ENCODE assay signal across 26 cellular contexts in the genomic region with DNA sequence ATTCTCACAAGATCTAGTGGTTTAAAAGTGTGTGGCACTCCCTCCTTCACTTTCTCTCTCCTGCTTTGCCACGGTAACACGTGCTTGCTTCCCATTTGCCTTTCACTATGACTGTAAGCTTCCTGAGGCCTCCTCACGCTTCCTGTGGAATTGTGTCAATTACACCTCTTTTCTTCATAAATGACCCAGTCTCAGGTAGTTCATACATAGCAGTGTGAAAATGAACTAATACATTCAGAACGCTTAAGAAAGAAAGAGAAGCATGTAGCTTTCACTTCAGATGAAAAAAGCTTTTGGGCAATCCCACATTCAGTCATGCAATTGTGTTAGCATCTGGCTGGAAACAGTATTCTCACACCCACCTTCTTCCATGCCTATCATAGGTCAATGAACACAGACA. TPM values are rescaled to one million over a fixed set of nuclear protein-coding genes. Genes with fewer than 3 reads are reported as not detected.
A peak's percentile ranks its signal among the peaks of the same experiment; 100 is the strongest.
DNase-seq lines count a peak whose midpoint lies in the region; ATAC-seq, FAIRE-seq and TF ChIP-seq lines count a peak whose summit lies in the region.
"Had no signal": no experiment of that assay in that cellular context is flagged by ENCODE, and none has a peak within 500 bp of the region (broad histone marks: within the 10 kb centered on the region; RNA-seq: fewer than 3 reads in every experiment).

No MANE protein-coding gene starts in this region.

- H3K4me1 ChIP-seq in spleen = peaks cover 11 to 56% (median 31%) of the 10 kb centered on the region in 6 donors

- no peak overlapping the region for H3K4me3 ChIP-seq in spleen
- H3K4me3 ChIP-seq: dorsolateral prefrontal cortex, smooth muscle cell, testis had no signal

- peaks cover 13% of the 10 kb centered on the region for H3K27me3 Mint-ChIP-seq in activated T-cell treated with anti-CD3 and anti-CD28 coated beads, Interleukin-2, amount 50 U/mL, for 24 hours

- TF ChIP-seq POLR2A in spleen (IDR thresholded peaks at IDR 0.05) = no peak

- H3K36me3 ChIP-seq in spleen = no peaks in the 10 kb centered on the region

- ATAC-seq in GM18870 (IDR thresholded peaks at IDR 0.05; ENCODE audit: unreplicated experiment) (peak; percentile 45), HG02870 (IDR thresholded peaks at IDR 0.05; ENCODE audit: unreplicated experiment) (peak; percentile 58)
- ATAC-seq: activated T-cell treated with anti-CD3 and anti-CD28 coated beads, Interleukin-2, amount 50 U/mL, for 72 hours had no signal

- H3K27me3 ChIP-seq in spleen (replicated peaks in 1 of 7) = no peaks in the 10 kb centered on the region
- H3K27me3 ChIP-seq: dorsolateral prefrontal cortex, testis had no signal

- no peaks in the 10 kb centered on the region for H3K36me3 Mint-ChIP-seq in activated T-cell treated with anti-CD3 and anti-CD28 coated beads, Interleukin-2, amount 50 U/mL, for 24 hours (ENCODE audit: low read depth)
- H3K36me3 Mint-ChIP-seq: CD4-positive, alpha-beta memory T cell had no signal

- no peaks in the 10 kb centered on the region for H3K9me3 Mint-ChIP-seq in activated T-cell treated with anti-CD3 and anti-CD28 coated beads, Interleukin-2, amount 50 U/mL, for 24 hours

- H3K9me3 ChIP-seq in spleen = no peaks in the 10 kb centered on the region
- H3K9me3 ChIP-seq: testis had no signal

- H3K4me3 Mint-ChIP-seq in activated T-cell treated with anti-CD3 and anti-CD28 coated beads, Interleukin-2, amount 50 U/mL, for 24 hours = no peak overlapping the region
- H3K4me3 Mint-ChIP-seq: activated T-cell treated with anti-CD3 and anti-CD28 coated beads, Interleukin-2, amount 50 U/mL, for 72 hours; CD4-positive, alpha-beta memory T cell had no signal

- DNase-seq in RPMI7951 (ENCODE audit: low read depth) (peak; percentile 34), spleen (no peak), GM19239 (ENCODE audit: insufficient read length, low spot score) (no peak), DMS153 (lab: John Stamatoyannopoulos, UW) (no peak)
- DNase-seq in activated T-cell treated with anti-CD3 and anti-CD28 coated beads, Interleukin-2, amount 50 U/mL, for 24 hours = no peak
- DNase-seq: activated CD4-positive, alpha-beta T cell treated with anti-CD3 and anti-CD28 coated beads for 4 hours; activated naive CD4-positive, alpha-beta T cell treated with anti-CD3 and anti-CD28 coated beads, Interleukin-2, amount 50 U/mL, for 16 hours; activated T-cell treated with anti-CD3 and anti-CD28 coated beads, Interleukin-2, amount 50 U/mL, for 72 hours; aorta; CD4-positive, alpha-beta memory T cell; central memory CD4-positive, alpha-beta T cell; dorsolateral prefrontal cortex; GDM1; MV-4-11; NCI-H1694 treated with DMSO at 0.1 percent for 48 hours; NCI-H2227 treated with DMSO at 0.1 percent for 48 hours; occipital lobe; SHP77 treated with DMSO at 0.1 percent for 48 hours; stimulated activated CD4-positive, alpha-beta T cell treated with anti-CD3 and anti-CD28 coated beads, Interleukin-2, amount 100 ng/mL, for 48 hours; stimulated activated naive CD4-positive, alpha-beta T cell; testis had no signal

- peaks cover 10% of the 10 kb centered on the region for H3K4me1 Mint-ChIP-seq in activated T-cell treated with anti-CD3 and anti-CD28 coated beads, Interleukin-2, amount 50 U/mL, for 24 hours (ENCODE audit: low read depth)

- FAIRE-seq in GM19239 (lab: Jason Lieb, UNC) = no peak

- no peak overlapping the region for H3K27ac Mint-ChIP-seq in activated T-cell treated with anti-CD3 and anti-CD28 coated beads, Interleukin-2, amount 50 U/mL, for 24 hours
- H3K27ac Mint-ChIP-seq: activated T-cell treated with anti-CD3 and anti-CD28 coated beads, Interleukin-2, amount 50 U/mL, for 72 hours; CD4-positive, alpha-beta memory T cell had no signal

- peak overlapping the region; percentile 3 to 78 (median 34) for H3K27ac ChIP-seq in spleen
- H3K27ac ChIP-seq: dorsolateral prefrontal cortex, testis had no signal

- intact Hi-C loops in spleen (cut with DNase I; ENCODE audit: low total_unique reads) = no loop called here

- TF ChIP-seq CTCF in spleen (IDR thresholded peaks at IDR 0.05 in 8 of 11, conservative IDR thresholded peaks at IDR 0.05 in 3 of 11) = no peak

- WGBS in spleen, 5 donors = 70 to 75% (median 71%) methylated on average over 4 of the region's 4 CpGs

RNA-seq across cellular contexts. Expression of gene P3H2, which starts 24.4 kb away (rescaled TPM):
- total RNA-seq in RPMI7951 (2014; rRNA removed; shearing (Covaris generic)) = 17.1 and 32.9 TPM in 2 replicates
- total RNA-seq in spleen = 100 to 1,000 TPM in 4 of 7 donors, 10 to 100 TPM in 3; 70.3 to 155 (median 102) TPM
- 10 to 100 TPM in 2 of 3 donors, 1 to 10 TPM in 1; 7.7 to 18.6 (median 10.4) TPM for polyA plus RNA-seq in spleen
- total RNA-seq: activated T-cell treated with anti-CD3 and anti-CD28 coated beads, Interleukin-2, amount 50 U/mL, for 72 hours; CD4-positive, alpha-beta memory T cell; OCI-LY7; T-helper 1 cell treated with Interleukin-12 subunit alpha and Interleukin-12 subunit beta and Interleukin-4 antibody, amounts not matched to agents 30 ng/mL and 1 ng/mL, for 36 hours had no signal
- polyA plus RNA-seq: CD4-positive, alpha-beta memory T cell had no signal
